In genomic region chr19:3353493-3353892, GRCh38 we compare ENCODE assay signal across 1 cellular context.
A peak's percentile ranks its signal among the peaks of the same experiment; 100 is the strongest.
TF ChIP-seq lines count a peak whose summit lies in the region.

No MANE protein-coding gene starts in this region.

TF ChIP-seq in HepG2, 621 proteins besides CTCF, POLR2A, EP300 and RAD21 (continued from another document):
- no peak for TF ChIP-seq MLXIP (CRISPR knock-in tag; IDR thresholded peaks at IDR 0.05; ENCODE audit: borderline replicate concordance)
- TF ChIP-seq ZNF629 (CRISPR knock-in tag; conservative IDR thresholded peaks at IDR 0.05) = peak; percentile 84
- no peak for TF ChIP-seq MAFK (conservative IDR thresholded peaks at IDR 0.05 in 1 of 2, IDR thresholded peaks at IDR 0.05 in 1 of 2; ENCODE audit: low read length in 2 of 2)
